In the genomic region with DNA sequence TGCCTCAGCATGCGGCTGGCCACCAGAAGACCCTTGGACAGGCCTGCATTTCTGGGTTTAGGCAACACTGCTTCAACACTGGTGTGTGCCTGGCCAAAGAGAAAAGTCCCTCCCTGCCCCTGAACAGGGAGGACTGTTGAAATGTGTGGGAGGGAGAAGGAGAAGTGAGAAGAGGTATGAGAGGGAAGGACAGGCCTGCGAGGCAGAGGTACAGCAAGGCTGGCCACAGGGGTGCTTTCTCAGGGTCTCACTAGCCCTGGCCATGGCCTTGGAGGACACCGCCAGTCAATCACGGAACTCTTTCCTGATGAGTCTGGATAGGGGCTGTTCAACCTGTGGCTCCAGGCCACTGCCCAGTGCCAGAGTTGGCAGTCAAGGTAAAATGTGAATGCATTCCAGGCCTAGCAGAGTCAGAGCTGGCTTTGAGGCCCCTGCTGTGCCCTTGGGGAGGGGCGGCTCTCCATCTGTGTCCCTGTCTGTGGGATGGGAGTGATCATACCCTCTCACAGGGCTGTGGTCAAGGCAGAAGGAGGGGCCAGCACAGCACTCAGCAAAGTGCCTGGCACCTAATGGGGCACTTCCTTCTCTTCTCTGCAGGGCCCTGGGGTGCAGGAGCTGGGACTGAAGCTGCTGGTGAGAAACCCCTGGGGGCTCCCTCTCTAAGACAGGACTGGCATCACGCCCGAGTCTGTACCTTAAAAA, we compare ENCODE assay signal across 11 cellular contexts. TPM values are rescaled to one million over a fixed set of nuclear protein-coding genes. Genes with fewer than 3 reads are reported as not detected.
DNase-seq lines count a peak whose midpoint lies in the region; ATAC-seq and TF ChIP-seq lines count a peak whose summit lies in the region.
"Had no signal": no experiment of that assay in that cellular context is flagged by ENCODE, and none has a peak within 500 bp of the region (broad histone marks: within the 10 kb centered on the region; RNA-seq: fewer than 3 reads in every experiment).

No MANE protein-coding gene starts in this region.

- TF ChIP-seq POLR2A in NB4 (IDR thresholded peaks at IDR 0.05; ENCODE audit: extremely low read depth, insufficient read length): no peak

- CTCF ChIA-PET in activated naive CD4-positive, alpha-beta T cell treated with anti-CD3 and anti-CD28 coated beads, Interleukin-2, amount 10 ng/mL, durations not matched to agents 7 days and 5 days (lab: Charles Lee): interaction anchor here (1.5 kb wide), 1 partner anchor 45 kb away, joined by 5 read pairs; no protein-coding TSS in a partner anchor

- peaks cover 44% of the 10 kb centered on the region for H3K36me3 Mint-ChIP-seq in activated naive CD4-positive, alpha-beta T cell treated with anti-CD3 and anti-CD28 coated beads, Interleukin-2, amount 10 ng/mL, durations not matched to agents 7 days and 5 days
- peaks cover 57 to 60% of the 10 kb centered on the region in 2 donors for H3K36me3 Mint-ChIP-seq in stimulated activated naive B cell treated with anti-CD40 and anti-IgM and Interleukin-4, amounts not matched to agents 10 μg/mL and 1 μg/mL and 100 μg/mL, for 72 hours

- intact Hi-C loops in dorsolateral prefrontal cortex (cut with DNase I): no loop called here

- no peaks in the 10 kb centered on the region for H3K9me3 Mint-ChIP-seq in activated naive CD4-positive, alpha-beta T cell treated with anti-CD3 and anti-CD28 coated beads, Interleukin-2, amount 10 ng/mL, durations not matched to agents 7 days and 5 days
- H3K9me3 Mint-ChIP-seq in stimulated activated naive B cell treated with anti-CD40 and anti-IgM and Interleukin-4, amounts not matched to agents 10 μg/mL and 1 μg/mL and 100 μg/mL, for 72 hours: no peaks in the 10 kb centered on the region
- H3K9me3 Mint-ChIP-seq: activated CD4-positive, alpha-beta memory T cell treated with anti-CD3 and anti-CD28 coated beads for 36 hours had no signal

- H3K27me3 ChIP-seq in dorsolateral prefrontal cortex: no peaks in the 10 kb centered on the region

- peak overlapping the region in 49 of 59 donors; percentile 14 to 92 (median 67) for H3K27ac ChIP-seq in dorsolateral prefrontal cortex

- H3K4me1 Mint-ChIP-seq in activated naive CD4-positive, alpha-beta T cell treated with anti-CD3 and anti-CD28 coated beads, Interleukin-2, amount 10 ng/mL, durations not matched to agents 7 days and 5 days: peaks cover 15% of the 10 kb centered on the region
- peaks cover 39 to 59% of the 10 kb centered on the region in 2 donors for H3K4me1 Mint-ChIP-seq in stimulated activated naive B cell treated with anti-CD40 and anti-IgM and Interleukin-4, amounts not matched to agents 10 μg/mL and 1 μg/mL and 100 μg/mL, for 72 hours

- TF ChIP-seq CTCF in NB4 (IDR thresholded peaks at IDR 0.05; ENCODE audit: low read depth, low read length) (no peak), dorsolateral prefrontal cortex (IDR thresholded peaks at IDR 0.05 in 54 of 56, conservative IDR thresholded peaks at IDR 0.05 in 2 of 56; ENCODE audit: low read depth in 1 of 56, partially characterized antibody in 56 of 56) (no peak)

- peak; percentile 86 to 87 for ATAC-seq in stimulated activated naive B cell treated with anti-CD40 and anti-IgM and Interleukin-4, amounts not matched to agents 10 μg/mL and 1 μg/mL and 100 μg/mL, for 72 hours (replicated peaks)
- no peak for ATAC-seq in GM19328 (IDR thresholded peaks at IDR 0.05; ENCODE audit: unreplicated experiment)
- ATAC-seq in GM18868 (IDR thresholded peaks at IDR 0.05; ENCODE audit: unreplicated experiment): no peak

- DNase-seq in activated naive CD4-positive, alpha-beta T cell treated with anti-CD3 and anti-CD28 coated beads, Interleukin-2, amount 10 ng/mL, durations not matched to agents 7 days and 5 days: no peak
- no peak for DNase-seq in activated naive CD4-positive, alpha-beta T cell treated with Interleukin-2 at 50 U/mL for 16 hours
- DNase-seq in NB4 (ENCODE audit: low read depth) (peak; percentile 54), dorsolateral prefrontal cortex (no peak), hypothalamus (lab: John Stamatoyannopoulos, UW) (no peak)
- DNase-seq in stimulated activated naive B cell treated with anti-CD40 and anti-IgM and Interleukin-4, amounts not matched to agents 10 μg/mL and 1 μg/mL and 100 μg/mL, for 72 hours: peak; percentile 43
- DNase-seq: activated CD4-positive, alpha-beta memory T cell treated with anti-CD3 and anti-CD28 coated beads for 36 hours; NCI-H1105; PC-3 had no signal

- H3K27me3 Mint-ChIP-seq in activated naive CD4-positive, alpha-beta T cell treated with anti-CD3 and anti-CD28 coated beads, Interleukin-2, amount 10 ng/mL, durations not matched to agents 7 days and 5 days: no peaks in the 10 kb centered on the region
- H3K27me3 Mint-ChIP-seq in stimulated activated naive B cell treated with anti-CD40 and anti-IgM and Interleukin-4, amounts not matched to agents 10 μg/mL and 1 μg/mL and 100 μg/mL, for 72 hours: no peaks in the 10 kb centered on the region
- H3K27me3 Mint-ChIP-seq: activated CD4-positive, alpha-beta memory T cell treated with anti-CD3 and anti-CD28 coated beads for 36 hours had no signal

- H3K27ac Mint-ChIP-seq in activated naive CD4-positive, alpha-beta T cell treated with anti-CD3 and anti-CD28 coated beads, Interleukin-2, amount 10 ng/mL, durations not matched to agents 7 days and 5 days: peak overlapping the region; percentile 19
- peak overlapping the region; percentile 88 for H3K27ac Mint-ChIP-seq in stimulated activated naive B cell treated with anti-CD40 and anti-IgM and Interleukin-4, amounts not matched to agents 10 μg/mL and 1 μg/mL and 100 μg/mL, for 72 hours

- no peak overlapping the region for H3K4me3 Mint-ChIP-seq in activated naive CD4-positive, alpha-beta T cell treated with anti-CD3 and anti-CD28 coated beads, Interleukin-2, amount 10 ng/mL, durations not matched to agents 7 days and 5 days
- H3K4me3 Mint-ChIP-seq in stimulated activated naive B cell treated with anti-CD40 and anti-IgM and Interleukin-4, amounts not matched to agents 10 μg/mL and 1 μg/mL and 100 μg/mL, for 72 hours: peak overlapping the region; percentile 40 to 70
- H3K4me3 Mint-ChIP-seq: activated CD4-positive, alpha-beta memory T cell treated with anti-CD3 and anti-CD28 coated beads for 36 hours had no signal

- H3K4me3 ChIP-seq in NB4 (ENCODE audit: low read depth, low read length) (no peak overlapping the region), dorsolateral prefrontal cortex (no peak overlapping the region)

RNA-seq across cellular contexts. Expression of a gene that starts 43.2 kb away (rescaled TPM):
- 10 to 100 TPM in 119 of 120 experiments, 1 to 10 TPM in 1; 6.7 to 71.8 (median 34.0) TPM for total RNA-seq in dorsolateral prefrontal cortex
- total RNA-seq: activated CD4-positive, alpha-beta memory T cell treated with anti-CD3 and anti-CD28 coated beads for 36 hours; PC-3 had no signal

RNA-seq across cellular contexts. Expression of a gene that starts 54.9 kb away (rescaled TPM):
- 100 to 1,000 TPM in 49 of 120 experiments, 10 to 100 TPM in 71; 74.1 to 143 (median 97.3) TPM for total RNA-seq in dorsolateral prefrontal cortex

Comparison
In these comparisons a context has a peak if more than half of its experiments do, and no peak if none do; other contexts are left out.
1. DNase-seq: peak in NB4 (single experiment) and stimulated activated naive B cell treated with anti-CD40 and anti-IgM and Interleukin-4, amounts not matched to agents 10 μg/mL and 1 μg/mL and 100 μg/mL, for 72 hours (single experiment); none in activated naive CD4-positive, alpha-beta T cell treated with anti-CD3 and anti-CD28 coated beads, Interleukin-2, amount 10 ng/mL, durations not matched to agents 7 days and 5 days (single experiment), activated naive CD4-positive, alpha-beta T cell treated with Interleukin-2 at 50 U/mL for 16 hours (single experiment), dorsolateral prefrontal cortex (0 of 10) and hypothalamus (0 of 51).
2. ATAC-seq: peak in stimulated activated naive B cell treated with anti-CD40 and anti-IgM and Interleukin-4, amounts not matched to agents 10 μg/mL and 1 μg/mL and 100 μg/mL, for 72 hours (2 of 2); none in GM19328 (single experiment) and GM18868 (single experiment).